ENCODE assay signal across 17 cellular contexts in genomic region chr6:50610562-50610961, GRCh38.
DNase-seq lines count a peak whose midpoint lies in the region; ATAC-seq, FAIRE-seq and TF ChIP-seq lines count a peak whose summit lies in the region.
"Had no signal": no experiment of that assay in that cellular context is flagged by ENCODE, and none has a peak within 500 bp of the region (broad histone marks: within the 10 kb centered on the region; RNA-seq: fewer than 3 reads in every experiment).

No MANE protein-coding gene starts in this region.

- no TSS peak for BruUV-seq in HepG2 (replicated peaks; lab: Mats Ljungman, UMichigan)

- no peaks in the 10 kb centered on the region for H3K27me3 Mint-ChIP-seq in H9 (ENCODE audit: low read depth)
- H3K27me3 Mint-ChIP-seq in stimulated activated naive B cell treated with anti-CD40 and anti-IgM and Interleukin-4, amounts not matched to agents 10 μg/mL and 1 μg/mL and 100 μg/mL, for 72 hours = no peaks in the 10 kb centered on the region
- H3K27me3 Mint-ChIP-seq: activated CD8-positive, alpha-beta T cell treated with anti-CD3 and anti-CD28 coated beads for 36 hours had no signal

- H3K9me3 Mint-ChIP-seq in H9 = peaks cover 0 to 2% of the 10 kb centered on the region in 2 experiments; a peak in 3 of 5 replicates
- peaks cover 3 to 6% of the 10 kb centered on the region in 2 donors for H3K9me3 Mint-ChIP-seq in activated naive CD4-positive, alpha-beta T cell treated with anti-CD3 and anti-CD28 coated beads, Interleukin-2, amount 50 U/mL, for 72 hours
- H3K9me3 Mint-ChIP-seq in stimulated activated naive B cell treated with anti-CD40 and anti-IgM and Interleukin-4, amounts not matched to agents 10 μg/mL and 1 μg/mL and 100 μg/mL, for 72 hours = peaks cover 0 to 5% of the 10 kb centered on the region in 2 donors
- H3K9me3 Mint-ChIP-seq: activated CD8-positive, alpha-beta T cell treated with anti-CD3 and anti-CD28 coated beads for 36 hours had no signal

- peaks cover 0 to 16% of the 10 kb centered on the region in 2 experiments; a peak in 2 of 4 replicates for H3K4me1 Mint-ChIP-seq in H9
- H3K4me1 Mint-ChIP-seq in stimulated activated naive B cell treated with anti-CD40 and anti-IgM and Interleukin-4, amounts not matched to agents 10 μg/mL and 1 μg/mL and 100 μg/mL, for 72 hours = no peaks in the 10 kb centered on the region

- H3K18ac ChIP-seq in H9 (ENCODE audit: insufficient read length, low read depth, low read length) = no peak overlapping the region

- H3K4me3 ChIP-seq in HepG2 (replicated peaks in 1 of 3; ENCODE audit: insufficient read depth in 1 of 3, low read depth in 2 of 3, low read length in 3 of 3) = no peak overlapping the region
- H3K4me3 ChIP-seq: BLaER1, dorsolateral prefrontal cortex had no signal

- H2BK12ac ChIP-seq in H9 (ENCODE audit: insufficient read length, low read depth, low read length) = no peak overlapping the region

- in situ Hi-C loops in HepG2 (cut with HindIII; ENCODE audit: extremely low pct_ligation_motif_present, low pct_unique_long_range_greater_than_20kb) = no loop called here

- no peak overlapping the region for H3T11ph ChIP-seq in H9 (ENCODE audit: low read length)

- H2AK5ac ChIP-seq in H9 (ENCODE audit: insufficient read length, low read length) = no peak overlapping the region

- no peaks in the 10 kb centered on the region for H3K36me3 ChIP-seq in HepG2 (replicated peaks in 1 of 2; ENCODE audit: control insufficient read depth in 1 of 2, insufficient read depth in 2 of 2, low read length in 2 of 2)
- H3K36me3 ChIP-seq: BLaER1 had no signal

- no peaks in the 10 kb centered on the region for H3K79me2 ChIP-seq in H9 (ENCODE audit: insufficient read depth, low read length)
- H3K79me2 ChIP-seq in HepG2 (ENCODE audit: insufficient read depth, low read length) = no peaks in the 10 kb centered on the region

- no peak overlapping the region for H3K4ac ChIP-seq in H9 (ENCODE audit: low read depth, low read length)

- H4K20me1 ChIP-seq in H9 (ENCODE audit: control insufficient read depth, insufficient read depth, insufficient read length) (no peaks in the 10 kb centered on the region), HepG2 (ENCODE audit: insufficient read depth, low read length) (no peaks in the 10 kb centered on the region)
- H4K20me1 ChIP-seq: BLaER1 had no signal

- H2AFZ ChIP-seq in H9 (ENCODE audit: low read length) (no peak overlapping the region), HepG2 (ENCODE audit: low read length) (no peak overlapping the region)

- WGBS in H9 (ENCODE audit: extremely low coverage, insufficient read length, low lambda C conversion rate) = no CpG with 5 or more reads among the region's 2 CpGs
- WGBS in HepG2 (ENCODE audit: low lambda C conversion rate) = under 1% methylated on average over 2 of the region's 2 CpGs

- H3K4me3 Mint-ChIP-seq in H9 = no peak overlapping the region
- H3K4me3 Mint-ChIP-seq in stimulated activated naive B cell treated with anti-CD40 and anti-IgM and Interleukin-4, amounts not matched to agents 10 μg/mL and 1 μg/mL and 100 μg/mL, for 72 hours = no peak overlapping the region
- H3K4me3 Mint-ChIP-seq: activated CD8-positive, alpha-beta T cell treated with anti-CD3 and anti-CD28 coated beads for 36 hours had no signal

- H3K27ac ChIP-seq in H9 (ENCODE audit: insufficient read length, low read depth, low read length) (no peak overlapping the region), HepG2 (ENCODE audit: extremely low read length, insufficient read depth, low read length) (no peak overlapping the region)
- H3K27ac ChIP-seq: BLaER1, dorsolateral prefrontal cortex had no signal

- H3K9ac ChIP-seq in H9 (ENCODE audit: extremely low read depth, insufficient read length, low read length) = no peak overlapping the region
- no peak overlapping the region for H3K9ac ChIP-seq in HepG2 (ENCODE audit: insufficient read depth, low read depth, low read length)
- H3K9ac ChIP-seq: BLaER1 had no signal

- H3K27me3 ChIP-seq in H9 (ENCODE audit: insufficient read depth, low read length) = no peaks in the 10 kb centered on the region
- no peaks in the 10 kb centered on the region for H3K27me3 ChIP-seq in HepG2 (ENCODE audit: control insufficient read depth in 1 of 2, insufficient read depth in 2 of 2, low read length in 2 of 2)
- H3K27me3 ChIP-seq: BLaER1 had no signal

- peak; percentile 56 for TF ChIP-seq CTCF in H9 (conservative IDR thresholded peaks at IDR 0.05)
- TF ChIP-seq CTCF in HepG2 (CRISPR knock-in tag; IDR thresholded peaks at IDR 0.05) = 0 out of 2 replicates have a peak, but pooled peaks have one; percentile 5

- no peaks in the 10 kb centered on the region for H3K79me1 ChIP-seq in H9 (ENCODE audit: insufficient read depth, low read depth, low read length, poor library complexity, severe bottlenecking)

- ATAC-seq in HepG2 (no peak), GM19455 (IDR thresholded peaks at IDR 0.05; ENCODE audit: unreplicated experiment) (no peak)
- ATAC-seq in activated naive CD4-positive, alpha-beta T cell treated with anti-CD3 and anti-CD28 coated beads, Interleukin-2, amount 50 U/mL, for 72 hours = no peak
- ATAC-seq in stimulated activated naive B cell treated with anti-CD40 and anti-IgM and Interleukin-4, amounts not matched to agents 10 μg/mL and 1 μg/mL and 100 μg/mL, for 72 hours (replicated peaks) = no peak
- ATAC-seq: activated CD8-positive, alpha-beta T cell treated with anti-CD3 and anti-CD28 coated beads for 36 hours had no signal

- no peak overlapping the region for H2BK15ac ChIP-seq in H9 (ENCODE audit: low read depth, low read length)

- no peak overlapping the region for H3K56ac ChIP-seq in H9 (ENCODE audit: insufficient read length, low read depth, low read length)

- POLR2A ChIA-PET in HepG2 (lab: Yijun Ruan, JAX) = no interaction called here

- no peaks in the 10 kb centered on the region for H3K23me2 ChIP-seq in H9 (ENCODE audit: insufficient read length, low read depth, low read length, poor library complexity, severe bottlenecking)

- H3K9me3 ChIP-seq in H9 (ENCODE audit: control insufficient read depth, low read depth, low read length) (no peaks in the 10 kb centered on the region), HepG2 (ENCODE audit: low read length) (peaks cover 4% of the 10 kb centered on the region; the same call in 1 of the 2 replicates)
- H3K9me3 ChIP-seq: BLaER1 had no signal

- H3K23ac ChIP-seq in H9 (ENCODE audit: insufficient read length, low read depth, low read length) = no peak overlapping the region

- H4K5ac ChIP-seq in H9 (ENCODE audit: insufficient read length, low read depth, low read length) = no peak overlapping the region

- H2BK20ac ChIP-seq in H9 (ENCODE audit: low read depth, low read length, poor library complexity, severe bottlenecking) = no peak overlapping the region

- peak; percentile 32 for FAIRE-seq in HepG2 (lab: Jason Lieb, UNC)
- FAIRE-seq: astrocyte, GM18507 had no signal

- H2BK120ac ChIP-seq in H9 (ENCODE audit: low read depth, low read length, poor library complexity, severe bottlenecking) = no peak overlapping the region

- no peak overlapping the region for H4K8ac ChIP-seq in H9 (replicated peaks; ENCODE audit: insufficient read length, low read depth, low read length)

- H3K4me1 ChIP-seq in H9 (ENCODE audit: insufficient read depth, low read length) (no peaks in the 10 kb centered on the region), HepG2 (ENCODE audit: insufficient read depth, low read length) (no peaks in the 10 kb centered on the region)
- H3K4me1 ChIP-seq: BLaER1 had no signal

- CTCF ChIA-PET in HepG2 (lab: Yijun Ruan, JAX; ENCODE audit: low intra/inter-chr PET ratio, low total read pairs) = no interaction called here

- no peak overlapping the region for H4K91ac ChIP-seq in H9 (ENCODE audit: insufficient read length, low read depth, low read length)

- no peak for TF ChIP-seq EP300 in HepG2 (IDR thresholded peaks at IDR 0.05; ENCODE audit: low read depth in 2 of 2, low read length in 2 of 2)
- TF ChIP-seq EP300 in HepG2 (CRISPR knock-in tag; IDR thresholded peaks at IDR 0.05; ENCODE audit: borderline replicate concordance) = no peak

- no peak for TF ChIP-seq RAD21 in HepG2 (CRISPR knock-in tag; IDR thresholded peaks at IDR 0.05)

- no peak overlapping the region for H3K27ac Mint-ChIP-seq in H9
- no peak overlapping the region for H3K27ac Mint-ChIP-seq in activated naive CD4-positive, alpha-beta T cell treated with anti-CD3 and anti-CD28 coated beads, Interleukin-2, amount 50 U/mL, for 72 hours
- no peak overlapping the region for H3K27ac Mint-ChIP-seq in stimulated activated naive B cell treated with anti-CD40 and anti-IgM and Interleukin-4, amounts not matched to agents 10 μg/mL and 1 μg/mL and 100 μg/mL, for 72 hours
- H3K27ac Mint-ChIP-seq: activated CD8-positive, alpha-beta T cell treated with anti-CD3 and anti-CD28 coated beads for 36 hours; activated T-helper 2 cell treated with anti-CD3 and anti-CD28 coated beads, Interferon-gamma antibody, Interleukin-2, Interleukin-4, amounts not matched to agents 10 μg/mL and 5 μg/mL and 100 μg/mL, durations not matched to agents 14 hours and 24 hours and 36 hours had no signal

- no peak overlapping the region for H2BK5ac ChIP-seq in H9 (ENCODE audit: insufficient read length, low read length)

- intact Hi-C loops in HepG2 (cut with micrococcal nuclease; ENCODE audit: unreplicated experiment) = no loop called here

- H3K4me2 ChIP-seq in H9 (ENCODE audit: insufficient read depth, insufficient read length, low read length) = no peak overlapping the region
- H3K4me2 ChIP-seq in HepG2 (ENCODE audit: low read depth, low read length) = no peak overlapping the region
- H3K4me2 ChIP-seq: BLaER1 had no signal

- DNase-seq in AML-193 (lab: John Stamatoyannopoulos, UW) = peak; percentile 6 to 41
- no peak for DNase-seq in H9
- DNase-seq in RKO (ENCODE audit: low spot score) = peak; percentile 9
- no peak for DNase-seq in HepG2 (ENCODE audit: low spot score)
- DNase-seq in pons (ENCODE audit: low spot score) = no peak
- no peak for DNase-seq in activated naive CD4-positive, alpha-beta T cell treated with anti-CD3 and anti-CD28 coated beads, Interleukin-2, amount 50 U/mL, for 72 hours (ENCODE audit: low spot score in 2 of 2)
- DNase-seq in stimulated activated naive B cell treated with anti-CD40 and anti-IgM and Interleukin-4, amounts not matched to agents 10 μg/mL and 1 μg/mL and 100 μg/mL, for 72 hours = no peak
- DNase-seq: activated CD8-positive, alpha-beta T cell treated with anti-CD3 and anti-CD28 coated beads for 36 hours; dorsolateral prefrontal cortex; NCI-H446 treated with DMSO at 0.1 percent for 48 hours; Right ventricle myocardium superior; stimulated activated CD4-positive, alpha-beta T cell treated with anti-CD3 and anti-CD28 coated beads, Interleukin-2, amount 100 ng/mL, for 48 hours had no signal

- H3K14ac ChIP-seq in H9 (ENCODE audit: insufficient read depth, low read length) = no peak overlapping the region

- peaks cover 0 to 2% (median 0%) of the 10 kb centered on the region in 3 experiments; a peak in 3 of 7 replicates for H3K36me3 Mint-ChIP-seq in H9 (ENCODE audit: insufficient read depth in 1 of 3, low read depth in 3 of 3)
- H3K36me3 Mint-ChIP-seq in activated naive CD4-positive, alpha-beta T cell treated with anti-CD3 and anti-CD28 coated beads, Interleukin-2, amount 50 U/mL, for 72 hours = no peaks in the 10 kb centered on the region
- H3K36me3 Mint-ChIP-seq in stimulated activated naive B cell treated with anti-CD40 and anti-IgM and Interleukin-4, amounts not matched to agents 10 μg/mL and 1 μg/mL and 100 μg/mL, for 72 hours = no peaks in the 10 kb centered on the region

- TF ChIP-seq POLR2A in HepG2 (IDR thresholded peaks at IDR 0.05; ENCODE audit: insufficient read depth in 1 of 2, low read depth in 2 of 2, low read length in 2 of 2) = no peak

Comparison
In these comparisons a context has a peak if more than half of its experiments do, and no peak if none do; other contexts are left out.
1. DNase-seq: peak in AML-193 (2 of 2) and RKO (single experiment); none in H9 (single experiment), HepG2 (single experiment), pons (single experiment), activated naive CD4-positive, alpha-beta T cell treated with anti-CD3 and anti-CD28 coated beads, Interleukin-2, amount 50 U/mL, for 72 hours (0 of 2) and stimulated activated naive B cell treated with anti-CD40 and anti-IgM and Interleukin-4, amounts not matched to agents 10 μg/mL and 1 μg/mL and 100 μg/mL, for 72 hours (single experiment).